In the genomic region with DNA sequence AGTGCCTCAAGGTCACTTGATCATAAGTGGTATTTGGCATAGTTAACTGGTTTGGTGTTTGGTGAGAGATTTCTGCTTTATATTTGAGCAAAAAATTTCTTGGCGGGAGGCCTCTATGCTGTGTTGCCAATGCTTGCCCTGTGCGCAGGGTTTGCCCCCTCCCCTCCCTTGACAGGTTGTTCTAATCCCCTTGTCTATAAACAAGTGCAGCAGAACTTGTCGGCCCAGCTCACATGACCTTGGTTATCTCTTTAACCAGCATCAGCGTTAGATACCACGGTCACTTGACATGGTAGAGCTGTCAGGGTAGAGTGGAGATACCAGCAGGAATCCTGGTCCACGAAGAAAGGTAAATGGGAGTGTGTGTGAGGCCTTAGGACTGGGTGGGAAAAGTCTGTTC, we compare ENCODE assay signal across 16 cellular contexts. TPM values are rescaled to one million over a fixed set of nuclear protein-coding genes. Genes with fewer than 3 reads are reported as not detected.
DNase-seq lines count a peak whose midpoint lies in the region; ATAC-seq and TF ChIP-seq lines count a peak whose summit lies in the region.
"Had no signal": no experiment of that assay in that cellular context is flagged by ENCODE, and none has a peak within 500 bp of the region (broad histone marks: within the 10 kb centered on the region; RNA-seq: fewer than 3 reads in every experiment).

No MANE protein-coding gene starts in this region.

- TF ChIP-seq CTCF in fibroblast of villous mesenchyme (IDR thresholded peaks at IDR 0.05; ENCODE audit: insufficient read depth, low read depth, low read length) (no peak), thyroid gland (IDR thresholded peaks at IDR 0.05) (no peak)

- H3K9ac ChIP-seq in mesendoderm (ENCODE audit: low read length) = no peak overlapping the region

- no peak overlapping the region for H3K23ac ChIP-seq in mesendoderm (ENCODE audit: low read length)

- H3K27ac ChIP-seq in thyroid gland (peak overlapping the region; percentile 58 to 75 (median 74)), mesendoderm (ENCODE audit: low read depth, low read length) (no peak overlapping the region)

- intact Hi-C loops in thyroid gland (cut with DNase I) = no loop called here

- H3K4me3 Mint-ChIP-seq in activated T-cell treated with anti-CD3 and anti-CD28 coated beads, Interleukin-2, amount 50 U/mL, for 24 hours = no peak overlapping the region
- no peak overlapping the region for H3K4me3 Mint-ChIP-seq in activated T-cell treated with anti-CD3 and anti-CD28 coated beads, Interleukin-2, amount 50 U/mL, for 4 hours
- H3K4me3 Mint-ChIP-seq in naive thymus-derived CD8-positive, alpha-beta T cell = peak overlapping the region in 1 of 10 donors; percentile 61

- H3K4me3 ChIP-seq in fibroblast of villous mesenchyme (ENCODE audit: low read depth, low read length) (no peak overlapping the region), thyroid gland (replicated peaks in 1 of 3) (no peak overlapping the region), mesendoderm (ENCODE audit: low read length) (no peak overlapping the region)
- H3K4me3 ChIP-seq: skin epidermis had no signal

- peaks cover 81% of the 10 kb centered on the region for H3K4me1 Mint-ChIP-seq in activated T-cell treated with anti-CD3 and anti-CD28 coated beads, Interleukin-2, amount 50 U/mL, for 24 hours (ENCODE audit: low read depth)
- peaks cover 69% of the 10 kb centered on the region for H3K4me1 Mint-ChIP-seq in activated T-cell treated with anti-CD3 and anti-CD28 coated beads, Interleukin-2, amount 50 U/mL, for 4 hours (ENCODE audit: low read depth)
- peaks cover 40 to 87% (median 79%) of the 10 kb centered on the region in 4 donors for H3K4me1 Mint-ChIP-seq in naive thymus-derived CD8-positive, alpha-beta T cell

- H3K36me3 Mint-ChIP-seq in activated T-cell treated with anti-CD3 and anti-CD28 coated beads, Interleukin-2, amount 50 U/mL, for 24 hours (ENCODE audit: low read depth) = peaks cover 54% of the 10 kb centered on the region
- peaks cover 6% of the 10 kb centered on the region for H3K36me3 Mint-ChIP-seq in activated T-cell treated with anti-CD3 and anti-CD28 coated beads, Interleukin-2, amount 50 U/mL, for 4 hours (ENCODE audit: insufficient read depth)
- H3K36me3 Mint-ChIP-seq in naive thymus-derived CD8-positive, alpha-beta T cell = peaks cover 0 to 19% (median 5%) of the 10 kb centered on the region in 3 donors

- POLR2A ChIA-PET in naive thymus-derived CD8-positive, alpha-beta T cell (lab: Charles Lee) = interaction anchor here (0.5 to 0.7 kb wide), 4 partner anchors 12 to 111 kb away, joined by 3 to 5 read pairs (median 4); no protein-coding TSS in a partner anchor

- no peaks in the 10 kb centered on the region for H3K9me3 ChIP-seq in thyroid gland

- no peak for TF ChIP-seq POLR2A in thyroid gland (IDR thresholded peaks at IDR 0.05)

- H3K27me3 ChIP-seq in thyroid gland = no peaks in the 10 kb centered on the region
- no peaks in the 10 kb centered on the region for H3K27me3 ChIP-seq in mesendoderm (ENCODE audit: insufficient read depth, low read length, poor library complexity)

- peaks cover 64% of the 10 kb centered on the region for H3K79me2 ChIP-seq in mesendoderm (ENCODE audit: control insufficient read depth, insufficient read depth, low read length)

- H3K27me3 Mint-ChIP-seq in activated T-cell treated with anti-CD3 and anti-CD28 coated beads, Interleukin-2, amount 50 U/mL, for 24 hours = no peaks in the 10 kb centered on the region
- no peaks in the 10 kb centered on the region for H3K27me3 Mint-ChIP-seq in activated T-cell treated with anti-CD3 and anti-CD28 coated beads, Interleukin-2, amount 50 U/mL, for 4 hours (ENCODE audit: low read depth)
- no peaks in the 10 kb centered on the region for H3K27me3 Mint-ChIP-seq in naive thymus-derived CD8-positive, alpha-beta T cell

- no peak overlapping the region for H2BK5ac ChIP-seq in mesendoderm (ENCODE audit: low read length)

- H3K79me1 ChIP-seq in mesendoderm (ENCODE audit: low read length) = peaks cover 52% of the 10 kb centered on the region

- H4K8ac ChIP-seq in mesendoderm (ENCODE audit: low read depth, low read length) = no peak overlapping the region

- 35 to 45% methylated on average over 6 of the region's 6 CpGs for WGBS in thyroid gland, 2 donors
- no CpG with 5 or more reads among the region's 6 CpGs for WGBS in mesendoderm (ENCODE audit: extremely low coverage, insufficient coverage, low lambda C conversion rate)

- no peak overlapping the region for H3K4ac ChIP-seq in mesendoderm (ENCODE audit: low read depth, low read length)

- no peak overlapping the region for H3K18ac ChIP-seq in mesendoderm (ENCODE audit: low read length)

- no peak overlapping the region for H4K5ac ChIP-seq in mesendoderm (ENCODE audit: low read length)

- H2AK5ac ChIP-seq in mesendoderm (ENCODE audit: low read length) = no peak overlapping the region

- peak overlapping the region; percentile 29 for H3K27ac Mint-ChIP-seq in activated T-cell treated with anti-CD3 and anti-CD28 coated beads, Interleukin-2, amount 50 U/mL, for 24 hours
- peak overlapping the region in 7 of 10 donors; percentile 2 to 73 (median 47) for H3K27ac Mint-ChIP-seq in naive thymus-derived CD8-positive, alpha-beta T cell

- no peak for ATAC-seq in activated T-cell treated with anti-CD3 and anti-CD28 coated beads, Interleukin-2, amount 50 U/mL, for 4 hours
- no peak for ATAC-seq in naive thymus-derived CD8-positive, alpha-beta T cell
- ATAC-seq: left colon had no signal

- no peak overlapping the region for H2BK120ac ChIP-seq in mesendoderm (ENCODE audit: low read depth, low read length)

- DNase-seq in activated T-cell treated with anti-CD3 and anti-CD28 coated beads, Interleukin-2, amount 50 U/mL, for 24 hours = no peak
- no peak for DNase-seq in activated T-cell treated with anti-CD3 and anti-CD28 coated beads, Interleukin-2, amount 50 U/mL, for 4 hours
- DNase-seq in fibroblast of villous mesenchyme (ENCODE audit: low read depth) (peak; percentile 61), thyroid gland (peak; percentile 58 to 60), mesendoderm (no peak), NOMO-1 treated with DMSO at 0.1 percent for 48 hours (lab: John Stamatoyannopoulos, UW; ENCODE audit: unreplicated experiment) (no peak), kidney glomerular epithelial cell (lab: John Stamatoyannopoulos, UW) (no peak)
- peak in 1 of 10 donors; percentile 36 for DNase-seq in naive thymus-derived CD8-positive, alpha-beta T cell
- DNase-seq: activated effector memory CD4-positive, alpha-beta T cell treated with anti-CD3 and anti-CD28 coated beads, Interleukin-2, amount 50 U/mL, for 16 hours; KG1; left colon; NCI-H1048; NCI-H526 treated with DMSO at 0.1 percent for 48 hours; stimulated activated CD4-positive, alpha-beta T cell treated with anti-CD3 and anti-CD28 coated beads, Interleukin-4, amount 100 ng/mL, for 1 hour; T-helper 9 cell had no signal

- H3K56ac ChIP-seq in mesendoderm (ENCODE audit: low read length) = no peak overlapping the region

- H2BK15ac ChIP-seq in mesendoderm (replicated peaks; ENCODE audit: low read depth) = no peak overlapping the region

- H3K9me3 Mint-ChIP-seq in activated T-cell treated with anti-CD3 and anti-CD28 coated beads, Interleukin-2, amount 50 U/mL, for 24 hours = no peaks in the 10 kb centered on the region
- H3K9me3 Mint-ChIP-seq in activated T-cell treated with anti-CD3 and anti-CD28 coated beads, Interleukin-2, amount 50 U/mL, for 4 hours = no peaks in the 10 kb centered on the region
- no peaks in the 10 kb centered on the region for H3K9me3 Mint-ChIP-seq in naive thymus-derived CD8-positive, alpha-beta T cell

- H3K4me2 ChIP-seq in mesendoderm (ENCODE audit: low read length) = no peak overlapping the region

- H3K4me1 ChIP-seq in thyroid gland (peaks cover 72 to 77% of the 10 kb centered on the region in 2 donors), mesendoderm (ENCODE audit: control insufficient read depth, low read depth, low read length) (peaks cover 11% of the 10 kb centered on the region)

- H3K36me3 ChIP-seq in thyroid gland = no peaks in the 10 kb centered on the region
- H3K36me3 ChIP-seq in mesendoderm (ENCODE audit: control insufficient read depth, insufficient read depth, low read length) = no peaks in the 10 kb centered on the region

RNA-seq across cellular contexts. Expression of gene MARK2, which starts 35.6 kb away (rescaled TPM):
- 10 to 100 TPM; 32.6 to 33.6 (median 33.4) TPM for total RNA-seq in activated T-cell treated with anti-CD3 and anti-CD28 coated beads, Interleukin-2, amount 50 U/mL, for 4 hours
- total RNA-seq in fibroblast of villous mesenchyme (14.5 and 16.4 TPM in 2 replicates), thyroid gland (10 to 100 TPM; 28.2 to 57.7 (median 48.6) TPM)
- 10 to 100 TPM; 64.8 to 74.5 TPM for total RNA-seq in naive thymus-derived CD8-positive, alpha-beta T cell
- polyA plus RNA-seq in naive thymus-derived CD8-positive, alpha-beta T cell = 10 to 100 TPM; 37.0 to 57.0 (median 40.3) TPM
- 44.0 TPM for polyA plus RNA-seq in mesendoderm (2013, experiment 1 of 2)
- 44.6 TPM for polyA plus RNA-seq in mesendoderm (2013, experiment 2 of 2)

RNA-seq across cellular contexts. Expression of gene RCOR2, which starts 42.5 kb away (rescaled TPM):
- total RNA-seq in activated T-cell treated with anti-CD3 and anti-CD28 coated beads, Interleukin-2, amount 50 U/mL, for 4 hours = under 1 TPM in 2 of 3 donors, not detected in 1; 0.13 to 0.27 TPM
- total RNA-seq in fibroblast of villous mesenchyme (1.7 and 3.2 TPM in 2 replicates), thyroid gland (under 1 TPM in 1 of 4 donors, not detected in 3; 0.24 TPM)
- not detected for total RNA-seq in naive thymus-derived CD8-positive, alpha-beta T cell
- under 1 TPM in 1 of 3 donors, not detected in 2; 0.14 TPM for polyA plus RNA-seq in naive thymus-derived CD8-positive, alpha-beta T cell
- 35.7 TPM for polyA plus RNA-seq in mesendoderm (2013, experiment 1 of 2)
- 36.5 TPM for polyA plus RNA-seq in mesendoderm (2013, experiment 2 of 2)

Comparison
In these comparisons a context has a peak if more than half of its experiments do, and no peak if none do; other contexts are left out.
1. DNase-seq: peak in fibroblast of villous mesenchyme (single experiment) and thyroid gland (2 of 2); none in activated T-cell treated with anti-CD3 and anti-CD28 coated beads, Interleukin-2, amount 50 U/mL, for 24 hours (single experiment), activated T-cell treated with anti-CD3 and anti-CD28 coated beads, Interleukin-2, amount 50 U/mL, for 4 hours (single experiment), mesendoderm (single experiment), NOMO-1 treated with DMSO at 0.1 percent for 48 hours (single experiment) and kidney glomerular epithelial cell (single experiment).